In genomic region chr15:89406218-89406716, GRCh38 we compare ENCODE assay signal across 17 cellular contexts.
DNase-seq lines count a peak whose midpoint lies in the region; ATAC-seq, FAIRE-seq and TF ChIP-seq lines count a peak whose summit lies in the region.
"Had no signal": no experiment of that assay in that cellular context is flagged by ENCODE, and none has a peak within 500 bp of the region (broad histone marks: within the 10 kb centered on the region; RNA-seq: fewer than 3 reads in every experiment).

No MANE protein-coding gene starts in this region.

- H3K36me3 ChIP-seq in keratinocyte (ENCODE audit: control insufficient read depth in 2 of 2, extremely low read depth in 1 of 2, insufficient read depth in 2 of 2, low read length in 2 of 2) = no peaks in the 10 kb centered on the region
- H3K36me3 ChIP-seq in subcutaneous abdominal adipose tissue (ENCODE audit: control insufficient read depth in 5 of 5, insufficient read depth in 5 of 5, low read length in 5 of 5) = no peaks in the 10 kb centered on the region
- H3K36me3 ChIP-seq: pancreas had no signal

- dilution Hi-C loops in keratinocyte (cut with MboI; ENCODE audit: extremely low pct_ligation_motif_present, low sequenced_read_pairs) = no loop called here

- H3K4me3 ChIP-seq in astrocyte of the cerebellum (ENCODE audit: low read depth, low read length) = peak overlapping the region; percentile 16
- peak overlapping the region in 2 of 3 experiments; percentile 40 to 57 for H3K4me3 ChIP-seq in keratinocyte (ENCODE audit: control insufficient read depth in 2 of 3, extremely low read depth in 1 of 3, insufficient read depth in 2 of 3, low read depth in 1 of 3, low read length in 3 of 3)
- H3K4me3 ChIP-seq in subcutaneous abdominal adipose tissue (ENCODE audit: low read depth in 1 of 5, low read length in 5 of 5) = peak overlapping the region in 3 of 5 donors; percentile 27 to 45 (median 43)

- TF ChIP-seq CTCF in astrocyte of the cerebellum (IDR thresholded peaks at IDR 0.05; ENCODE audit: low read depth, low read length, missing control alignments) (no peak), keratinocyte (optimal IDR thresholded peaks at IDR 0.05 in 1 of 3, IDR thresholded peaks at IDR 0.05 in 1 of 3, conservative IDR thresholded peaks at IDR 0.05 in 1 of 3; ENCODE audit: extremely low read depth in 1 of 3, insufficient read depth in 2 of 3, low read length in 3 of 3) (no peak)

- DNase-seq in activated naive CD8-positive, alpha-beta T cell treated with anti-CD3 and anti-CD28 coated beads, Interleukin-2, amount 10 ng/mL, durations not matched to agents 7 days and 5 days = peak; percentile 37
- no peak for DNase-seq in activated naive CD8-positive, alpha-beta T cell treated with anti-CD3 and anti-CD28 coated beads, Interleukin-2, amount 50 U/mL, for 24 hours
- DNase-seq in astrocyte of the cerebellum (ENCODE audit: low read depth) (no peak), keratinocyte (ENCODE audit: low read depth, low spot score) (no peak), iPS-NIHi7 (ENCODE audit: extremely low spot score) (no peak), hippocampal formation (lab: John Stamatoyannopoulos, UW) (no peak), NCI-H1105 (lab: John Stamatoyannopoulos, UW) (no peak)
- DNase-seq: activated CD8-positive, alpha-beta memory T cell treated with anti-CD3 and anti-CD28 coated beads, Interleukin-2, amount 50 U/mL, for 48 hours; mesendoderm; NCI-H1436 treated with DMSO at 0.1 percent for 48 hours; NCI-H748 treated with DMSO at 0.1 percent for 48 hours; pancreas; stimulated activated CD4-positive, alpha-beta T cell treated with anti-CD3 and anti-CD28 coated beads, Interleukin-2, amount 100 ng/mL, for 24 hours; T1000 had no signal

- peak overlapping the region; percentile 51 for H3K4me3 Mint-ChIP-seq in activated naive CD8-positive, alpha-beta T cell treated with anti-CD3 and anti-CD28 coated beads, Interleukin-2, amount 10 ng/mL, durations not matched to agents 7 days and 5 days
- no peak overlapping the region for H3K4me3 Mint-ChIP-seq in activated naive CD8-positive, alpha-beta T cell treated with anti-CD3 and anti-CD28 coated beads, Interleukin-2, amount 50 U/mL, for 24 hours

- no peaks in the 10 kb centered on the region for H3K9me3 Mint-ChIP-seq in activated naive CD8-positive, alpha-beta T cell treated with anti-CD3 and anti-CD28 coated beads, Interleukin-2, amount 10 ng/mL, durations not matched to agents 7 days and 5 days
- H3K9me3 Mint-ChIP-seq in activated naive CD8-positive, alpha-beta T cell treated with anti-CD3 and anti-CD28 coated beads, Interleukin-2, amount 50 U/mL, for 24 hours = no peaks in the 10 kb centered on the region

- H3K4me1 ChIP-seq in keratinocyte (ENCODE audit: control insufficient read depth, extremely low read depth, insufficient read depth, low read length) = peaks cover 7% of the 10 kb centered on the region
- H3K4me1 ChIP-seq in subcutaneous abdominal adipose tissue (ENCODE audit: control insufficient read depth in 5 of 5, insufficient read depth in 5 of 5, low read length in 5 of 5) = peaks cover 0 to 50% (median 35%) of the 10 kb centered on the region in 5 donors

- H3K27me3 ChIP-seq in keratinocyte (ENCODE audit: control insufficient read depth, extremely low read depth, insufficient read depth, low read length) (peaks cover 99% of the 10 kb centered on the region), subcutaneous abdominal adipose tissue (ENCODE audit: control insufficient read depth in 5 of 5, insufficient read depth in 4 of 5, low read length in 5 of 5) (peaks cover 76 to 99% (median 88%) of the 10 kb centered on the region in 5 donors)

- no peak for ATAC-seq in activated naive CD8-positive, alpha-beta T cell treated with anti-CD3 and anti-CD28 coated beads, Interleukin-2, amount 10 ng/mL, durations not matched to agents 7 days and 5 days (ENCODE audit: low read depth)
- ATAC-seq in activated naive CD8-positive, alpha-beta T cell treated with anti-CD3 and anti-CD28 coated beads, Interleukin-2, amount 50 U/mL, for 24 hours = no peak

- H3K27ac ChIP-seq in keratinocyte (ENCODE audit: control insufficient read depth, insufficient read depth, low read length) (no peak overlapping the region), subcutaneous abdominal adipose tissue (ENCODE audit: low read depth, low read length) (no peak overlapping the region)
- H3K27ac ChIP-seq: epithelial cell of prostate, pancreas had no signal

- no peak overlapping the region for H3K27ac Mint-ChIP-seq in activated naive CD8-positive, alpha-beta T cell treated with anti-CD3 and anti-CD28 coated beads, Interleukin-2, amount 10 ng/mL, durations not matched to agents 7 days and 5 days
- no peak overlapping the region for H3K27ac Mint-ChIP-seq in activated naive CD8-positive, alpha-beta T cell treated with anti-CD3 and anti-CD28 coated beads, Interleukin-2, amount 50 U/mL, for 24 hours

- POLR2A ChIA-PET in activated naive CD8-positive, alpha-beta T cell treated with anti-CD3 and anti-CD28 coated beads, Interleukin-2, amount 10 ng/mL, durations not matched to agents 7 days and 5 days (lab: Charles Lee) = no interaction called here

- in situ Hi-C loops in astrocyte of the cerebellum (cut with HindIII; ENCODE audit: low sequenced_read_pairs) = no loop called here

- peaks cover 96% of the 10 kb centered on the region for H3K27me3 Mint-ChIP-seq in activated naive CD8-positive, alpha-beta T cell treated with anti-CD3 and anti-CD28 coated beads, Interleukin-2, amount 10 ng/mL, durations not matched to agents 7 days and 5 days
- H3K27me3 Mint-ChIP-seq in activated naive CD8-positive, alpha-beta T cell treated with anti-CD3 and anti-CD28 coated beads, Interleukin-2, amount 50 U/mL, for 24 hours = peaks cover 96% of the 10 kb centered on the region

- H3K36me3 Mint-ChIP-seq in activated naive CD8-positive, alpha-beta T cell treated with anti-CD3 and anti-CD28 coated beads, Interleukin-2, amount 10 ng/mL, durations not matched to agents 7 days and 5 days = peaks cover 2% of the 10 kb centered on the region
- no peaks in the 10 kb centered on the region for H3K36me3 Mint-ChIP-seq in activated naive CD8-positive, alpha-beta T cell treated with anti-CD3 and anti-CD28 coated beads, Interleukin-2, amount 50 U/mL, for 24 hours (ENCODE audit: low read depth)

- H2AFZ ChIP-seq in keratinocyte (ENCODE audit: control insufficient read depth, low read length) = no peak overlapping the region

- peak overlapping the region; percentile 71 for H3K4me2 ChIP-seq in keratinocyte (ENCODE audit: control insufficient read depth, extremely low read depth, insufficient read depth, low read depth, low read length)

- no peak overlapping the region for H3K9ac ChIP-seq in keratinocyte (ENCODE audit: control insufficient read depth, extremely low read depth, insufficient read depth, low read length)
- H3K9ac ChIP-seq in subcutaneous abdominal adipose tissue (ENCODE audit: low read length in 5 of 5) = no peak overlapping the region

- H3K9me1 ChIP-seq in keratinocyte (ENCODE audit: control insufficient read depth, extremely low read depth, insufficient read depth, low read length) = no peaks in the 10 kb centered on the region

- H4K20me1 ChIP-seq in keratinocyte (ENCODE audit: control insufficient read depth, extremely low read depth, insufficient read depth, low read length) = peaks cover 5% of the 10 kb centered on the region

- H3K9me3 ChIP-seq in keratinocyte (ENCODE audit: control insufficient read depth, low read depth, low read length) (no peaks in the 10 kb centered on the region), subcutaneous abdominal adipose tissue (ENCODE audit: control insufficient read depth in 5 of 5, low read length in 5 of 5) (no peaks in the 10 kb centered on the region)
- H3K9me3 ChIP-seq: pancreas had no signal

- FAIRE-seq in keratinocyte (lab: Jason Lieb, UNC) = no peak
- FAIRE-seq: GM19239, pancreas had no signal

- peaks cover 29% of the 10 kb centered on the region for H3K4me1 Mint-ChIP-seq in activated naive CD8-positive, alpha-beta T cell treated with anti-CD3 and anti-CD28 coated beads, Interleukin-2, amount 10 ng/mL, durations not matched to agents 7 days and 5 days
- peaks cover 43% of the 10 kb centered on the region for H3K4me1 Mint-ChIP-seq in activated naive CD8-positive, alpha-beta T cell treated with anti-CD3 and anti-CD28 coated beads, Interleukin-2, amount 50 U/mL, for 24 hours

- H3K79me2 ChIP-seq in keratinocyte (ENCODE audit: control insufficient read depth, insufficient read depth, low read length) = no peaks in the 10 kb centered on the region
